17 cellular contexts compared by ENCODE assay signal in the genomic region with DNA sequence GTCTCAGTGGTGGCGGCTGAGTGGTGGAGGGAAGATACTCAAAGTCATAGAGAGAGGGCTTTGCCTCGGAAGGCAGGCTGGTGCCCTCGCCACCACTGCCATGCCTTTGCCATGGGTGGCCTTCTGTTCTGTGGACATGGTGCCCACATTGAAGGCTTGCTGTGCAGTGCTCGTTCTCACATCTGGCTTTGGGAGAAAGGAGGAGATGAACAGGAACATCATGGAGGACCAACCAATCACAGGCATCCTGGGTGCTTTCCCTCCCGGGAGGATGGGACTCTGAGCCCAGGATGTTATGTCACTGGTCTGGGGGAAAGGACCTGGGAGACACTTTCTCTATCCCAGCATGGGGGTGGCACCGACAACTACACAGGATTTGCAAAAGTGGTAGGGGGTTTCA.
DNase-seq lines count a peak whose midpoint lies in the region; TF ChIP-seq lines count a peak whose summit lies in the region.
"Had no signal": no experiment of that assay in that cellular context is flagged by ENCODE, and none has a peak within 500 bp of the region (broad histone marks: within the 10 kb centered on the region; RNA-seq: fewer than 3 reads in every experiment).

No MANE protein-coding gene starts in this region.

- TF ChIP-seq CTCF in coronary artery (IDR thresholded peaks at IDR 0.05): no peak
- TF ChIP-seq CTCF in nephron progenitor cell (IDR thresholded peaks at IDR 0.05): no peak
- no peak for TF ChIP-seq CTCF in H9 (conservative IDR thresholded peaks at IDR 0.05)

- H2AK5ac ChIP-seq in H9 (ENCODE audit: insufficient read length, low read length): no peak overlapping the region

- no peak overlapping the region for H2BK120ac ChIP-seq in H9 (ENCODE audit: low read depth, low read length, poor library complexity, severe bottlenecking)

- H3K4me3 ChIP-seq in coronary artery: no peak overlapping the region
- H3K4me3 ChIP-seq: BLaER1, GM12878, GM23248 had no signal

- peaks cover 19% of the 10 kb centered on the region for H3K4me1 Mint-ChIP-seq in nephron progenitor cell
- H3K4me1 Mint-ChIP-seq in H9: peaks cover 14 to 29% of the 10 kb centered on the region in 2 experiments
- H3K4me1 Mint-ChIP-seq: CD14-positive monocyte; CD4-positive, alpha-beta memory T cell had no signal

- H3K9me3 Mint-ChIP-seq in nephron progenitor cell (no peaks in the 10 kb centered on the region), H9 (no peaks in the 10 kb centered on the region)
- H3K9me3 Mint-ChIP-seq: CD14-positive monocyte had no signal

- H3T11ph ChIP-seq in H9 (ENCODE audit: low read length): no peak overlapping the region

- no peak overlapping the region for H3K4me2 ChIP-seq in H9 (ENCODE audit: insufficient read depth, insufficient read length, low read length)
- H3K4me2 ChIP-seq: BLaER1 had no signal

- H4K20me1 ChIP-seq in H9 (ENCODE audit: control insufficient read depth, insufficient read depth, insufficient read length): no peaks in the 10 kb centered on the region
- H4K20me1 ChIP-seq: BLaER1 had no signal

- no peak overlapping the region for H3K9ac ChIP-seq in H9 (ENCODE audit: extremely low read depth, insufficient read length, low read length)
- H3K9ac ChIP-seq: BLaER1, GM23248 had no signal

- no peak overlapping the region for H3K4me3 Mint-ChIP-seq in nephron progenitor cell
- H3K4me3 Mint-ChIP-seq in H9: no peak overlapping the region
- H3K4me3 Mint-ChIP-seq: CD14-positive monocyte; CD4-positive, alpha-beta memory T cell had no signal

- H3K27me3 Mint-ChIP-seq in nephron progenitor cell (ENCODE audit: low read depth, poor library complexity): peaks cover 4% of the 10 kb centered on the region
- H3K27me3 Mint-ChIP-seq in H9 (ENCODE audit: low read depth): no peaks in the 10 kb centered on the region; the same call in 1 of the 2 replicates

- H3K27ac Mint-ChIP-seq in nephron progenitor cell (peak overlapping the region; percentile 54), H9 (no peak overlapping the region; a peak in 1 of 7 replicates)
- H3K27ac Mint-ChIP-seq: CD14-positive monocyte had no signal

- H2BK15ac ChIP-seq in H9 (ENCODE audit: low read depth, low read length): no peak overlapping the region

- no peak overlapping the region for H4K8ac ChIP-seq in H9 (replicated peaks; ENCODE audit: insufficient read length, low read depth, low read length)

- no peaks in the 10 kb centered on the region for H3K23me2 ChIP-seq in H9 (ENCODE audit: insufficient read length, low read depth, low read length, poor library complexity, severe bottlenecking)

- H3K23ac ChIP-seq in H9 (ENCODE audit: insufficient read length, low read depth, low read length): no peak overlapping the region

- no peaks in the 10 kb centered on the region for H3K79me1 ChIP-seq in H9 (ENCODE audit: insufficient read depth, low read depth, low read length, poor library complexity, severe bottlenecking)

- no peak overlapping the region for H3K56ac ChIP-seq in H9 (ENCODE audit: insufficient read length, low read depth, low read length)

- no peaks in the 10 kb centered on the region for H3K27me3 ChIP-seq in H9 (ENCODE audit: insufficient read depth, low read length)
- H3K27me3 ChIP-seq: BLaER1 had no signal

- H2BK20ac ChIP-seq in H9 (ENCODE audit: low read depth, low read length, poor library complexity, severe bottlenecking): no peak overlapping the region

- no peak overlapping the region for H4K5ac ChIP-seq in H9 (ENCODE audit: insufficient read length, low read depth, low read length)

- H4K91ac ChIP-seq in H9 (ENCODE audit: insufficient read length, low read depth, low read length): no peak overlapping the region

- no peaks in the 10 kb centered on the region for H3K79me2 ChIP-seq in H9 (ENCODE audit: insufficient read depth, low read length)

- H3K9me3 ChIP-seq in H9 (ENCODE audit: control insufficient read depth, low read depth, low read length): no peaks in the 10 kb centered on the region
- H3K9me3 ChIP-seq: BLaER1 had no signal

- WGBS in H9 (ENCODE audit: extremely low coverage, insufficient read length, low lambda C conversion rate): no CpG with 5 or more reads among the region's 6 CpGs

- H2BK12ac ChIP-seq in H9 (ENCODE audit: insufficient read length, low read depth, low read length): no peak overlapping the region

- H3K36me3 Mint-ChIP-seq in nephron progenitor cell (ENCODE audit: low read depth) (peaks cover 63% of the 10 kb centered on the region), H9 (ENCODE audit: insufficient read depth in 1 of 3, low read depth in 3 of 3) (peaks cover 0 to 6% (median 0%) of the 10 kb centered on the region in 3 experiments; a peak in 2 of 7 replicates)
- H3K36me3 Mint-ChIP-seq: CD14-positive monocyte; CD4-positive, alpha-beta memory T cell had no signal

- no peak overlapping the region for H2AFZ ChIP-seq in H9 (ENCODE audit: low read length)
- H2AFZ ChIP-seq: GM23248 had no signal

- peak; percentile 26 for DNase-seq in activated CD8-positive, alpha-beta memory T cell treated with anti-CD3 and anti-CD28 coated beads for 24 hours
- DNase-seq in activated CD8-positive, alpha-beta memory T cell treated with anti-CD3 and anti-CD28 coated beads, Interleukin-2, amount 50 U/mL, for 48 hours: no peak
- DNase-seq in D341Med (ENCODE audit: low spot score) (peak; percentile 1), coronary artery (ENCODE audit: low spot score) (peak; percentile 49), nephron progenitor cell (no peak), H9 (no peak), ecto neural progenitor cell (ENCODE audit: low spot score) (no peak), NCI-H187 treated with DMSO at 0.1 percent for 48 hours (lab: John Stamatoyannopoulos, UW) (no peak)
- DNase-seq: 8988T; CD4-positive, alpha-beta memory T cell; DMS79 treated with DMSO at 0.1 percent for 48 hours; GF-D8; GM23248; HCEC 1CT had no signal

- H2BK5ac ChIP-seq in H9 (ENCODE audit: insufficient read length, low read length): no peak overlapping the region

- H3K4ac ChIP-seq in H9 (ENCODE audit: low read depth, low read length): no peak overlapping the region

- no peak overlapping the region for H3K14ac ChIP-seq in H9 (ENCODE audit: insufficient read depth, low read length)

- no peak overlapping the region for H3K18ac ChIP-seq in H9 (ENCODE audit: insufficient read length, low read depth, low read length)

- no peaks in the 10 kb centered on the region for H3K4me1 ChIP-seq in H9 (ENCODE audit: insufficient read depth, low read length)
- H3K4me1 ChIP-seq: BLaER1 had no signal

- H3K27ac ChIP-seq in coronary artery: no peak overlapping the region
- no peak overlapping the region for H3K27ac ChIP-seq in H9 (ENCODE audit: insufficient read length, low read depth, low read length)
- H3K27ac ChIP-seq: BLaER1, GM23248 had no signal

Comparison
In these comparisons a context has a peak if more than half of its experiments do, and no peak if none do; other contexts are left out.
1. DNase-seq: peak in activated CD8-positive, alpha-beta memory T cell treated with anti-CD3 and anti-CD28 coated beads for 24 hours (single experiment), D341Med (single experiment) and coronary artery (single experiment); none in activated CD8-positive, alpha-beta memory T cell treated with anti-CD3 and anti-CD28 coated beads, Interleukin-2, amount 50 U/mL, for 48 hours (single experiment), nephron progenitor cell (single experiment), H9 (single experiment), ecto neural progenitor cell (single experiment) and NCI-H187 treated with DMSO at 0.1 percent for 48 hours (single experiment).